ENCODE assay signal across 14 cellular contexts in the genomic region with DNA sequence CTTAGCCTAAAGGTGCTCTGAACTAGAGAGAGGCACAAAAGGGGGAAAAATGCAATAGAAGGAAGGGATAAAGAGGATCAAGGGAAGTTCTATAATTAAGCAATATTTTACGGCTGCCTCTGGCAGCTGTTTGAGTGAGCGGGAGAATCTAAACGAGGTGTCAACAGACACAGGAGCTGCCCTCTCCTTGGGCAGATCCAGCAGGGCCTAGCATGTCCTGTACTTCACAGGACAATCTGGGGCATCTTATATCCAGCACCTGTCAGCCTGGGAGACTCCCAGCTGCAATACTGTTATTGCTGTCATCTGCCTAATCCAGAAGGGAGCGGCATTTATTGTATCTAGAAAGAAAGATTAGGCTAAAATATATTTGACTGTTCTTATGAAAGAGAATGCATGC.
DNase-seq lines count a peak whose midpoint lies in the region; ATAC-seq and TF ChIP-seq lines count a peak whose summit lies in the region.
"Had no signal": no experiment of that assay in that cellular context is flagged by ENCODE, and none has a peak within 500 bp of the region (broad histone marks: within the 10 kb centered on the region; RNA-seq: fewer than 3 reads in every experiment).

No MANE protein-coding gene starts in this region.

- H3K27me3 ChIP-seq in breast epithelium (no peaks in the 10 kb centered on the region), brain microvascular endothelial cell (replicated peaks) (no peaks in the 10 kb centered on the region), mesenchymal stem cell (ENCODE audit: control insufficient read depth in 1 of 2, insufficient read depth in 1 of 2, low read length in 2 of 2) (no peaks in the 10 kb centered on the region), upper lobe of right lung (no peaks in the 10 kb centered on the region)

- H2BK120ac ChIP-seq in mesenchymal stem cell (ENCODE audit: low read depth, low read length): peak overlapping the region; percentile 54

- no peak overlapping the region for H2BK15ac ChIP-seq in mesenchymal stem cell (ENCODE audit: low read depth, poor library complexity, severe bottlenecking)

- no peaks in the 10 kb centered on the region for H3K9me3 ChIP-seq in breast epithelium
- no peaks in the 10 kb centered on the region for H3K9me3 ChIP-seq in mesenchymal stem cell (ENCODE audit: control insufficient read depth, low read length)
- no peaks in the 10 kb centered on the region for H3K9me3 ChIP-seq in upper lobe of right lung

- no peak overlapping the region for H3K23ac ChIP-seq in mesenchymal stem cell (ENCODE audit: low read length in 2 of 2)

- H3K9ac ChIP-seq in mesenchymal stem cell (ENCODE audit: low read length): no peak overlapping the region

- no peak overlapping the region for H3K4me3 Mint-ChIP-seq in MCF 10A (ENCODE audit: unreplicated experiment)
- H3K4me3 Mint-ChIP-seq: activated CD8-positive, alpha-beta T cell treated with anti-CD3 and anti-CD28 coated beads for 36 hours had no signal

- ATAC-seq in upper lobe of right lung (no peak), HG03095 (IDR thresholded peaks at IDR 0.05; ENCODE audit: unreplicated experiment) (no peak)
- ATAC-seq: activated CD8-positive, alpha-beta T cell treated with anti-CD3 and anti-CD28 coated beads for 36 hours had no signal

- H2BK5ac ChIP-seq in mesenchymal stem cell (ENCODE audit: low read depth, low read length, poor library complexity, severe bottlenecking): no peak overlapping the region

- peak overlapping the region; percentile 91 for H4K91ac ChIP-seq in mesenchymal stem cell (ENCODE audit: low read length)

- no peak overlapping the region for H2AFZ ChIP-seq in mesenchymal stem cell (ENCODE audit: low read depth, low read length)

- H3K18ac ChIP-seq in mesenchymal stem cell (ENCODE audit: low read depth in 1 of 2, low read length in 2 of 2): peak overlapping the region; percentile 76 to 95

- no peak for TF ChIP-seq CTCF in MCF 10A (IDR thresholded peaks at IDR 0.05; ENCODE audit: unreplicated experiment)
- TF ChIP-seq CTCF in breast epithelium (IDR thresholded peaks at IDR 0.05): no peak
- no peak for TF ChIP-seq CTCF in brain microvascular endothelial cell (IDR thresholded peaks at IDR 0.05; ENCODE audit: low read depth, low read length, missing control alignments)
- TF ChIP-seq CTCF in upper lobe of right lung (IDR thresholded peaks at IDR 0.05): no peak
- no peak for TF ChIP-seq CTCF in GM10266 (IDR thresholded peaks at IDR 0.05; ENCODE audit: control insufficient read depth, insufficient read depth, low read depth, missing control alignments)

- no peak for TF ChIP-seq POLR2A in breast epithelium (IDR thresholded peaks at IDR 0.05)

- in situ Hi-C loops in brain microvascular endothelial cell (cut with HindIII; ENCODE audit: low pct_ligation_motif_present, low sequenced_read_pairs): no loop called here

- H3K4me1 ChIP-seq in breast epithelium (peaks cover under 1 to 3% of the 10 kb centered on the region in 2 donors), mesenchymal stem cell (ENCODE audit: control insufficient read depth, insufficient read depth, low read depth, low read length) (peaks cover 10% of the 10 kb centered on the region), upper lobe of right lung (peaks cover 38% of the 10 kb centered on the region)

- peak overlapping the region; percentile 83 to 87 for H3K4ac ChIP-seq in mesenchymal stem cell (ENCODE audit: low read depth in 1 of 2, low read length in 2 of 2)

- peak overlapping the region; percentile 9 for H3K27ac Mint-ChIP-seq in MCF 10A (ENCODE audit: low read depth, unreplicated experiment)
- H3K27ac Mint-ChIP-seq: activated CD8-positive, alpha-beta T cell treated with anti-CD3 and anti-CD28 coated beads for 36 hours had no signal

- H3K4me3 ChIP-seq in breast epithelium (no peak overlapping the region), brain microvascular endothelial cell (ENCODE audit: low read depth, low read length) (no peak overlapping the region), mesenchymal stem cell (ENCODE audit: insufficient read depth in 1 of 2, low read depth in 1 of 2, low read length in 2 of 2) (no peak overlapping the region), upper lobe of right lung (no peak overlapping the region)

- intact Hi-C loops in MCF 10A (cut with micrococcal nuclease): no loop called here
- intact Hi-C loops in breast epithelium (cut with DNase I; ENCODE audit: low total_unique reads): no loop called here
- intact Hi-C loops in upper lobe of right lung (cut with DNase I): no loop called here

- peak overlapping the region; percentile 12 for H4K8ac ChIP-seq in mesenchymal stem cell (ENCODE audit: low read length)

- BruUV-seq in MCF 10A (replicated peaks; lab: Mats Ljungman, UMichigan): no TSS peak

- H3K9me3 Mint-ChIP-seq in MCF 10A (ENCODE audit: unreplicated experiment): no peaks in the 10 kb centered on the region
- H3K9me3 Mint-ChIP-seq: activated CD8-positive, alpha-beta T cell treated with anti-CD3 and anti-CD28 coated beads for 36 hours had no signal

- H3K36me3 ChIP-seq in breast epithelium: no peaks in the 10 kb centered on the region
- H3K36me3 ChIP-seq in brain microvascular endothelial cell (replicated peaks): no peaks in the 10 kb centered on the region
- H3K36me3 ChIP-seq in mesenchymal stem cell (ENCODE audit: control insufficient read depth in 1 of 2, insufficient read depth in 2 of 2, low read depth in 1 of 2, low read length in 2 of 2): peaks cover 0 to 10% of the 10 kb centered on the region in 2 experiments
- H3K36me3 ChIP-seq in upper lobe of right lung: no peaks in the 10 kb centered on the region

- POLR2A ChIA-PET in MCF 10A (lab: Yijun Ruan, JAX): interaction anchor here (1.1 to 4.8 kb wide), 3 partner anchors 8 to 69 kb away, joined by 6 to 31 read pairs (median 9); a partner anchor contains a TSS

- peak overlapping the region; percentile 37 to 38 for H2BK12ac ChIP-seq in mesenchymal stem cell (ENCODE audit: low read length in 2 of 2)

- H3K27ac ChIP-seq in breast epithelium (peak overlapping the region in 1 of 2 donors; percentile 70), brain microvascular endothelial cell (peak overlapping the region; percentile 61), mesenchymal stem cell (ENCODE audit: low read length, poor library complexity, severe bottlenecking) (no peak overlapping the region), upper lobe of right lung (peak overlapping the region; percentile 34)

- CTCF ChIA-PET in MCF 10A (lab: Yijun Ruan, JAX): interaction anchor here (0.6 to 0.7 kb wide), 2 partner anchors 25 to 58 kb away, joined by 3 to 6 read pairs; no protein-coding TSS in a partner anchor

- peaks cover 8% of the 10 kb centered on the region for H3K79me1 ChIP-seq in mesenchymal stem cell (replicated peaks; ENCODE audit: low read length, poor library complexity, severe bottlenecking)

- 41% methylated on average over 4 of the region's 4 CpGs for WGBS in mesenchymal stem cell

- no peaks in the 10 kb centered on the region for H3K27me3 Mint-ChIP-seq in MCF 10A (ENCODE audit: insufficient read depth, unreplicated experiment)

- no peak overlapping the region for H2AK5ac ChIP-seq in mesenchymal stem cell (ENCODE audit: low read length, severe bottlenecking)

- peaks cover 38% of the 10 kb centered on the region for H3K4me1 Mint-ChIP-seq in MCF 10A (ENCODE audit: insufficient read depth, unreplicated experiment)

- H3K36me3 Mint-ChIP-seq in MCF 10A (ENCODE audit: insufficient read depth, unreplicated experiment): no peaks in the 10 kb centered on the region

- H3K14ac ChIP-seq in mesenchymal stem cell (ENCODE audit: low read length in 2 of 2): no peak overlapping the region

- H3K4me2 ChIP-seq in mesenchymal stem cell (ENCODE audit: low read length, poor library complexity, severe bottlenecking): no peak overlapping the region

- DNase-seq in MCF 10A (ENCODE audit: unreplicated experiment): no peak
- no peak for DNase-seq in breast epithelium (ENCODE audit: low spot score in 2 of 2)
- no peak for DNase-seq in brain microvascular endothelial cell
- DNase-seq in mesenchymal stem cell: peak; percentile 67
- DNase-seq in upper lobe of right lung: no peak
- no peak for DNase-seq in GM10266 (ENCODE audit: extremely low spot score)
- DNase-seq in NCI-H1436 treated with DMSO at 0.1 percent for 48 hours (lab: John Stamatoyannopoulos, UW): no peak
- DNase-seq: activated CD8-positive, alpha-beta T cell treated with anti-CD3 and anti-CD28 coated beads for 36 hours; activated effector memory CD4-positive, alpha-beta T cell treated with anti-CD3 and anti-CD28 coated beads, Interleukin-2, amount 50 U/mL, for 16 hours; effector memory CD4-positive, alpha-beta T cell; kidney glomerular epithelial cell; NCI-H2227 treated with DMSO at 0.1 percent for 48 hours; T1000 had no signal
